ENCODE assay signal across 19 cellular contexts in the genomic region with DNA sequence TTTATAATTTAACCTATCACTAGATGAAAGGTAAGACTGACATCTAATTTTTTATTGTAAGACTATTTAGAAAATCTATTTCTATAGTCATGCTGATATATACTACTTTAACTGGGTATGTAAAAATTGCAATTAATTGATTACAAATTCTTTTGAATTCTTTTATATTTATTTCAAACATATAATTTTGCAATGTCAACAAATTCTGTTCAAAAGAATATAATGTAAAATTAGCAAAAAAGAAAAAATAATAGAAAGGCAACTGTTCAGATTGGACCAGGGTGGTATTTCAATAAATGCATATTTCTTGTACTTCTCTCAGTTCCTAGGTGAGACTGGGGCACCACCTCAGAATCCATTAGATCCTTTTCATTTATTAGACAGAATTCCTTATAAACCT.
DNase-seq lines count a peak whose midpoint lies in the region; ATAC-seq, FAIRE-seq and TF ChIP-seq lines count a peak whose summit lies in the region.
"Had no signal": no experiment of that assay in that cellular context is flagged by ENCODE, and none has a peak within 500 bp of the region (broad histone marks: within the 10 kb centered on the region; RNA-seq: fewer than 3 reads in every experiment).

No MANE protein-coding gene starts in this region.

- H3K9me2 ChIP-seq in SU-DHL-6 (replicated peaks; ENCODE audit: insufficient read depth, low read length), result no peaks in the 10 kb centered on the region

- H3F3A ChIP-seq in SU-DHL-6 (ENCODE audit: insufficient read depth), result no peaks in the 10 kb centered on the region

- FAIRE-seq in A549 (lab: Jason Lieb, UNC) (no peak), endometrium (lab: Jason Lieb, UNC) (peak; percentile 72)
- FAIRE-seq: G401.6, GM12892, GM19239, H1 had no signal

- TF ChIP-seq POLR2A in A549 (IDR thresholded peaks at IDR 0.05; ENCODE audit: low read length), result no peak

- no TSS peak for BruUV-seq in Caco-2 (replicated peaks; lab: Mats Ljungman, UMichigan)

- H3K27me3 ChIP-seq in SU-DHL-6 (ENCODE audit: low read length) (no peaks in the 10 kb centered on the region), left lung (no peaks in the 10 kb centered on the region), Caco-2 (replicated peaks; ENCODE audit: control insufficient read depth, insufficient read depth, low read length) (no peaks in the 10 kb centered on the region)

- H3K4me3 ChIP-seq in A549 (no peak overlapping the region), SU-DHL-6 (ENCODE audit: insufficient read depth, low read length, poor library complexity, severe bottlenecking) (no peak overlapping the region), left lung (no peak overlapping the region), Caco-2 (ENCODE audit: low read depth, low read length) (no peak overlapping the region)
- H3K4me3 ChIP-seq: GM23248 had no signal

- H3K4me2 ChIP-seq in A549 (no peak overlapping the region), SU-DHL-6 (ENCODE audit: low read depth, low read length, poor library complexity, severe bottlenecking) (no peak overlapping the region)

- no peaks in the 10 kb centered on the region for H3K36me3 Mint-ChIP-seq in Caco-2 (ENCODE audit: insufficient read depth, unreplicated experiment)
- H3K36me3 Mint-ChIP-seq: CD4-positive, alpha-beta memory T cell had no signal

- no peak for TF ChIP-seq RAD21 in A549 (conservative IDR thresholded peaks at IDR 0.05 in 1 of 2, IDR thresholded peaks at IDR 0.05 in 1 of 2)

- H3K36me3 ChIP-seq in SU-DHL-6 (ENCODE audit: low read length) (no peaks in the 10 kb centered on the region), left lung (no peaks in the 10 kb centered on the region), Caco-2 (ENCODE audit: control insufficient read depth, insufficient read depth, low read length) (no peaks in the 10 kb centered on the region)

- H4K20me1 ChIP-seq in SU-DHL-6 (ENCODE audit: low read depth, low read length), result no peaks in the 10 kb centered on the region

- DNase-seq in A549 (ENCODE audit: low read depth in 1 of 2, low spot score in 1 of 2) (no peak), GM19238 (ENCODE audit: insufficient read length, low spot score) (no peak), left lung (no peak), Caco-2 (no peak)
- DNase-seq: 8988T; C1 segment of cervical spinal cord; CD4-positive, alpha-beta memory T cell; COR-L47; DMS153; DND-41; GM23248; H7; HCEC 1CT had no signal

- peak overlapping the region; percentile 79 for H2AFZ ChIP-seq in SU-DHL-6 (ENCODE audit: low read depth, low read length, severe bottlenecking)
- H2AFZ ChIP-seq: GM23248 had no signal

- no peaks in the 10 kb centered on the region for H3K79me2 ChIP-seq in SU-DHL-6 (ENCODE audit: insufficient read depth, low read length)

- no peaks in the 10 kb centered on the region for H3K27me3 Mint-ChIP-seq in Caco-2 (ENCODE audit: insufficient read depth, unreplicated experiment)
- H3K27me3 Mint-ChIP-seq: CD4-positive, alpha-beta memory T cell had no signal

- no peak for ATAC-seq in A549
- ATAC-seq in left lung, result no peak

- POLR2A ChIA-PET in A549 (lab: Yijun Ruan, JAX), result no interaction called here
- POLR2A ChIA-PET in Caco-2 (lab: Charles Lee), result no interaction called here

- H3K27ac ChIP-seq in A549, result no peak overlapping the region
- no peak overlapping the region for H3K27ac ChIP-seq in SU-DHL-6 (ENCODE audit: low read depth, low read length)
- H3K27ac ChIP-seq in left lung, result no peak overlapping the region
- H3K27ac ChIP-seq: GM23248 had no signal

- H3K9ac ChIP-seq in SU-DHL-6 (ENCODE audit: low read length), result no peak overlapping the region
- H3K9ac ChIP-seq: GM23248 had no signal

- CTCF ChIA-PET in A549 (lab: Yijun Ruan, JAX) (no interaction called here), Caco-2 (lab: Charles Lee) (no interaction called here)

- TF ChIP-seq CTCF in A549 (IDR thresholded peaks at IDR 0.05) (no peak), SU-DHL-6 (IDR thresholded peaks at IDR 0.05; ENCODE audit: insufficient read depth, low read length, poor library complexity, severe bottlenecking) (no peak), left lung (IDR thresholded peaks at IDR 0.05) (no peak), Caco-2 (IDR thresholded peaks at IDR 0.05; ENCODE audit: insufficient read depth in 1 of 2, low read depth in 1 of 2, low read length in 1 of 2, severe bottlenecking in 1 of 2, unreplicated experiment in 1 of 2) (no peak)

- peaks cover 6% of the 10 kb centered on the region for H3K9me3 Mint-ChIP-seq in Caco-2 (ENCODE audit: unreplicated experiment)
- H3K9me3 Mint-ChIP-seq: CD4-positive, alpha-beta memory T cell had no signal

- TF ChIP-seq EP300 in A549 (IDR thresholded peaks at IDR 0.05), result no peak

- no peak overlapping the region for H3K4me3 Mint-ChIP-seq in Caco-2 (ENCODE audit: unreplicated experiment)
- H3K4me3 Mint-ChIP-seq: CD4-positive, alpha-beta memory T cell had no signal

- no peak overlapping the region for H3K27ac Mint-ChIP-seq in Caco-2 (ENCODE audit: unreplicated experiment)
- H3K27ac Mint-ChIP-seq: CD4-positive, alpha-beta memory T cell had no signal

- H3K9me3 ChIP-seq in A549, result no peaks in the 10 kb centered on the region
- H3K9me3 ChIP-seq in SU-DHL-6 (ENCODE audit: insufficient read depth, low read length), result no peaks in the 10 kb centered on the region
- no peaks in the 10 kb centered on the region for H3K9me3 ChIP-seq in left lung
- H3K9me3 ChIP-seq in Caco-2, result no peaks in the 10 kb centered on the region; the same call in 1 of the 2 replicates

- H3K4me1 ChIP-seq in A549, result no peaks in the 10 kb centered on the region
- H3K4me1 ChIP-seq in left lung, result no peaks in the 10 kb centered on the region
- peaks cover 12% of the 10 kb centered on the region for H3K4me1 ChIP-seq in Caco-2

- intact Hi-C loops in left lung (cut with DNase I), result no loop called here
- intact Hi-C loops in Caco-2 (cut with micrococcal nuclease; ENCODE audit: unreplicated experiment), result loop anchor here (5.0 kb wide), 1 partner anchor 498 kb away; no protein-coding TSS in a partner anchor

- no peaks in the 10 kb centered on the region for H3K4me1 Mint-ChIP-seq in Caco-2 (ENCODE audit: low read depth, unreplicated experiment)
- H3K4me1 Mint-ChIP-seq: CD4-positive, alpha-beta memory T cell had no signal

TF ChIP-seq in A549, 52 proteins besides CTCF, POLR2A, EP300 and RAD21:
- no peak for TF ChIP-seq ZNF302 (CRISPR knock-in tag; IDR thresholded peaks at IDR 0.05)
- TF ChIP-seq CEBPB (IDR thresholded peaks at IDR 0.05), result no peak
- TF ChIP-seq MAFK (IDR thresholded peaks at IDR 0.05; ENCODE audit: partially characterized antibody), result peak; percentile 65
